1 cellular context compared by ENCODE assay signal in the genomic region with DNA sequence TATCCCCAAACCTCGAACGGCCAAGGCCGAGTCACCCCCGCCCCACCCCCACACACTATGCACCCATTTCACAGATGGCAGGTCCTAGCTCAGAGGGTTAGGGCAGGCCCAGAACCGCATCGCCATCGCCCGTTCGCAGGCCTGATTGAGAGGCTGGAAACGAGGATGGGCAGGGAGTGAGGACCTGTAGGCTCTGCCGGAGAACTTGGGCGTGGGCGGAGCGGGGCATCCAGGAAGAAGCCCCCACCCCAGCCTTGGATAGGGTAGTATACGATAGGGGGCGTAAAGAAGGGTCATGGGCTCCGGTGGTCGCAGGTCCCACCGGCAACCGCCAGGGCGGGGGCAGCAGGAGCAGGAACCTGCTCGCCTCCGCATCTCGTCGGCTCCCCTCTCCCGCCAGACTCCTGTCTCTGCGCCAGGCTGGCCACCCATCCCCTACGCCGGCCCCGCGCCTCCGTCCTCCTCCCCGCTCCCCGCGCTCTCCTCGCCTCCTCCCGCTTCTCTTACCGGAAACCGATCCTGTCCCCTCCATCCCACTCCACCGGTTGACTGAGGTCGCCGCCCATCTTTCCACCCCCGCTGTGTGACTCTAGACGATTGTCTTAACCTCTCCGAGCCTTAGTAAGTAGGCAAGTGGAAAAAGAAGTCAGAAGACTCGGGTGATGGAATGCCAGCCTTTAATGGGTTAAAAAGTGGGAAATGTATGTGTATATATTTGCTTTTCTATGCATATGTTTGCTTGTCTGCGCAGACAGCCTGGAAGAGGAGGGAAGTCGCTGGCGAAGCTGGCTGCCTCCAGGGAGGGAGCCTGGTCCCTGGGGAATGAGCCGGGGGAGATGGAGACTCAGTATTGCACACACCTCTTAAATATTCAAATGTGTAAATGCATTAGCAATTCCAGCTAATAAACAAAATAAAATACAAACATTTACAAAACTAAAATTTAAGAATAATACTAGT.
A peak's percentile ranks its signal among the peaks of the same experiment; 100 is the strongest.
TF ChIP-seq lines count a peak whose summit lies in the region.

No MANE protein-coding gene starts in this region.

TF ChIP-seq in HepG2, 621 proteins besides CTCF, POLR2A, EP300 and RAD21 (continued from another document):
- TF ChIP-seq, protein P1, sequence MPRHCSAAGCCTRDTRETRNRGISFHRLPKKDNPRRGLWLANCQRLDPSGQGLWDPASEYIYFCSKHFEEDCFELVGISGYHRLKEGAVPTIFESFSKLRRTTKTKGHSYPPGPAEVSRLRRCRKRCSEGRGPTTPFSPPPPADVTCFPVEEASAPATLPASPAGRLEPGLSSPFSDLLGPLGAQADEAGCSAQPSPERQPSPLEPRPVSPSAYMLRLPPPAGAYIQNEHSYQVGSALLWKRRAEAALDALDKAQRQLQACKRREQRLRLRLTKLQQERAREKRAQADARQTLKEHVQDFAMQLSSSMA (CRISPR knock-in tag; IDR thresholded peaks at IDR 0.05): no peak
- TF ChIP-seq ZNF768 (CRISPR knock-in tag; IDR thresholded peaks at IDR 0.05): peak; percentile 45; the same call in 1 of the 2 replicates
- 0 out of 2 replicates have a peak, but pooled peaks have one; percentile 37 for TF ChIP-seq ZNF652 (CRISPR knock-in tag; IDR thresholded peaks at IDR 0.05; ENCODE audit: borderline replicate concordance, low read depth)
- no peak for TF ChIP-seq ZNF614 (CRISPR knock-in tag; IDR thresholded peaks at IDR 0.05; ENCODE audit: borderline replicate concordance)
- TF ChIP-seq SMAD3 (CRISPR knock-in tag; IDR thresholded peaks at IDR 0.05): no peak
- TF ChIP-seq ZNF629 (CRISPR knock-in tag; conservative IDR thresholded peaks at IDR 0.05): peak; percentile 51; the same call in 1 of the 2 replicates
- TF ChIP-seq TCF7L2 (IDR thresholded peaks at IDR 0.05; ENCODE audit: low read depth, low read length): no peak
TF ChIP-seq in HepG2: peak in this region for 3.
